ENCODE assay signal across 20 cellular contexts in the genomic region with DNA sequence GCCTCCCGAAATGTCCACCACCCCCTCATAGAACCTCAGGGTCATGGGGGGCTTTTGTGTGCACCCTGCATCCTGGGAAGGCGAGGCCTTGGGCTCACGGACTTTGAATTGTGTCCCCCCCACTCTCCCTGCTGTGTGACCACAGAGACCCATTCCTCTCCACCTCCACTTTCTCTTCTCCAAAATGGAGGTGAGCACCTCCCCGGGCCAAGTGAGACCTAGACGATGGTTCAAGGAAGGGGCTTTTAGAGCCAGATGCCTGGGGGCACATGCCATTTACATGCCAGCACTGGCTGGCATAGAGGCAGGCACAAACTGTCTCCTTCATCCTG. TPM values are rescaled to one million over a fixed set of nuclear protein-coding genes. Genes with fewer than 3 reads are reported as not detected.
"Had no signal": no experiment of that assay in that cellular context is flagged by ENCODE, and none has a peak within 500 bp of the region (broad histone marks: within the 10 kb centered on the region; RNA-seq: fewer than 3 reads in every experiment).

No MANE protein-coding gene starts in this region.

- H3K27me3 ChIP-seq: body of pancreas, cardiac muscle cell, heart right ventricle, thyroid gland had no signal

- FAIRE-seq: endometrium, kidney had no signal

- H3K4me1 ChIP-seq: body of pancreas, heart right ventricle, lower lobe of right lung, thyroid gland had no signal

- H3K36me3 ChIP-seq: cardiac muscle cell, heart right ventricle, lower lobe of right lung, thyroid gland had no signal

- H3K27ac ChIP-seq: body of pancreas, cardiac muscle cell, heart right ventricle, lower lobe of right lung, thyroid gland had no signal

- H3K4me3 ChIP-seq: body of pancreas, cardiac muscle cell, heart right ventricle, lower lobe of right lung, thyroid gland had no signal

- ATAC-seq: activated CD4-positive, alpha-beta T cell treated with anti-CD3 and anti-CD28 coated beads for 36 hours; body of pancreas; lower lobe of right lung; naive thymus-derived CD4-positive, alpha-beta T cell; stimulated activated naive CD8-positive, alpha-beta T cell treated with anti-CD3 and anti-CD28 coated beads, Interleukin-15, Interleukin-2, amounts not matched to agents 100 U/mL and 50 U/mL, for 24 hours had no signal

- H3K9me3 ChIP-seq: body of pancreas, lower lobe of right lung, thyroid gland had no signal

- DNase-seq: activated B cell treated with CpG ODN at 0.5 μM for 24 hours; activated CD4-positive, alpha-beta T cell treated with anti-CD3 and anti-CD28 coated beads for 36 hours; activated CD4-positive, alpha-beta T cell treated with anti-CD3 and anti-CD28 coated beads, Interleukin-2, amount 50 U/mL, for 4 hours; activated gamma-delta T cell; activated T-cell treated with anti-CD3 and anti-CD28 coated beads for 4 hours; anterior cingulate cortex; body of pancreas; effector CD4-positive, alpha-beta T cell; foreskin fibroblast; heart right ventricle; naive thymus-derived CD4-positive, alpha-beta T cell; stimulated activated CD4-positive, alpha-beta T cell treated with anti-CD3 and anti-CD28 coated beads, Interleukin-4, amount 100 ng/mL, for 1 hour; stimulated activated naive CD8-positive, alpha-beta T cell treated with anti-CD3 and anti-CD28 coated beads, Interleukin-15, Interleukin-2, amounts not matched to agents 100 U/mL and 50 U/mL, for 24 hours; T-helper 1 cell; T1000; thyroid gland had no signal

RNA-seq across cellular contexts. Expression of a gene that starts 33.5 kb away (rescaled TPM):
- total RNA-seq: activated B cell treated with CpG ODN at 0.5 μM for 24 hours had no signal
